9 cellular contexts compared by ENCODE assay signal in genomic region chr13:46905249-46905648, GRCh38. TPM values are rescaled to one million over a fixed set of nuclear protein-coding genes. Genes with fewer than 3 reads are reported as not detected.
DNase-seq lines count a peak whose midpoint lies in the region; ATAC-seq and TF ChIP-seq lines count a peak whose summit lies in the region.
"Had no signal": no experiment of that assay in that cellular context is flagged by ENCODE, and none has a peak within 500 bp of the region (broad histone marks: within the 10 kb centered on the region; RNA-seq: fewer than 3 reads in every experiment).

No MANE protein-coding gene starts in this region.

- H3K36me3 Mint-ChIP-seq in neural crest cell (ENCODE audit: low read depth): no peaks in the 10 kb centered on the region

- H3K4me3 ChIP-seq in LNCaP clone FGC (ENCODE audit: low read depth, low read length) (no peak overlapping the region), cardiac fibroblast (replicated peaks in 1 of 2; ENCODE audit: low read depth in 2 of 2, low read length in 2 of 2) (no peak overlapping the region)

- H3K4me1 Mint-ChIP-seq in neural crest cell: peaks cover 1% of the 10 kb centered on the region

- no peak overlapping the region for H3K4me3 Mint-ChIP-seq in neural crest cell

- no peak for ATAC-seq in HG02840 (IDR thresholded peaks at IDR 0.05; ENCODE audit: low FRiP score, unreplicated experiment)
- ATAC-seq: right cardiac atrium had no signal

- no peaks in the 10 kb centered on the region for H3K9me3 Mint-ChIP-seq in neural crest cell

- H3K27me3 Mint-ChIP-seq in neural crest cell (ENCODE audit: low read depth): peaks cover 4% of the 10 kb centered on the region

- no peak overlapping the region for H3K27ac Mint-ChIP-seq in neural crest cell (ENCODE audit: unreplicated experiment)

- TF ChIP-seq CTCF in GM12873 (IDR thresholded peaks at IDR 0.05; ENCODE audit: insufficient read depth, low read depth, low read length, missing control alignments) (peak; percentile 58), LNCaP clone FGC (IDR thresholded peaks at IDR 0.05; ENCODE audit: control insufficient read depth, extremely low read depth, insufficient read depth) (peak; percentile 29), cardiac fibroblast (IDR thresholded peaks at IDR 0.05; ENCODE audit: low read depth, low read length) (peak; percentile 10), neural crest cell (conservative IDR thresholded peaks at IDR 0.05) (peak; percentile 15)

- DNase-seq in LNCaP clone FGC (ENCODE audit: low read depth) (no peak), cardiac fibroblast (ENCODE audit: low read depth in 2 of 2) (peak; percentile 20 to 23), neural crest cell (ENCODE audit: low read depth, low spot score) (no peak), HCEC 1CT (no peak), NCI-H2107 (lab: John Stamatoyannopoulos, UW) (no peak)
- DNase-seq: aorta, right cardiac atrium had no signal

RNA-seq across cellular contexts. Expression of gene HTR2A, which starts 8.4 kb away (rescaled TPM):
- 0.11 and 0.30 TPM in 2 replicates for total RNA-seq in neural crest cell

Comparison
In these comparisons a context has a peak if more than half of its experiments do, and no peak if none do; other contexts are left out.
1. DNase-seq: peak in cardiac fibroblast (2 of 2); none in LNCaP clone FGC (single experiment), neural crest cell (single experiment), HCEC 1CT (single experiment) and NCI-H2107 (single experiment).
2. Peak in every context shown above with its lines, with median percentiles within 50 percentile points of each other: CTCF ChIP-seq.